23 cellular contexts compared by ENCODE assay signal in the genomic region with DNA sequence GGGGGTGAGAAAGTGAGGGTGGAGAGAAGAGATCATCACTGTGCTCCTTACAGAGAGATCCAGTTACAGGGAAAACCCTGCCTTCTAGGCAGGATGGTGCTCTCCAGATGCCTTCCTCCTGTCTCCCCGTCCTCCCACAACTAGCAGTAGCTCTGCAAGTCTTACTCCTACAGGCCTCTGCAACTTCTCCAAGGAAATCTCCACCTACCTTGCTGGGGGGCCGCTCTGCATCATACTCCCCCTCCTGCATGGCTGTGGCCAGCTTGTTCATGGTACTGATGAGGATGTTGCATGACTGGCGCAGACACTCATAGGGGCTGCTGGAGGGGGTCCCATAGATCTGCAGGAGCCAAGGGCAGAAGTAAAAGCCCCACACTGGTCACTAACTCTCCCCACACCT. TPM values are rescaled to one million over a fixed set of nuclear protein-coding genes. Genes with fewer than 3 reads are reported as not detected.
DNase-seq lines count a peak whose midpoint lies in the region; ATAC-seq and TF ChIP-seq lines count a peak whose summit lies in the region.
"Had no signal": no experiment of that assay in that cellular context is flagged by ENCODE, and none has a peak within 500 bp of the region (broad histone marks: within the 10 kb centered on the region; RNA-seq: fewer than 3 reads in every experiment).

No MANE protein-coding gene starts in this region.

- H3K27me3 Mint-ChIP-seq in activated CD4-positive, alpha-beta T cell treated with anti-CD3 and anti-CD28 coated beads, Interleukin-2, amount 10 ng/mL, durations not matched to agents 7 days and 5 days, result no peaks in the 10 kb centered on the region
- no peaks in the 10 kb centered on the region for H3K27me3 Mint-ChIP-seq in activated CD4-positive, alpha-beta T cell treated with anti-CD3 and anti-CD28 coated beads for 36 hours
- no peaks in the 10 kb centered on the region for H3K27me3 Mint-ChIP-seq in Calu3 (ENCODE audit: unreplicated experiment)
- H3K27me3 Mint-ChIP-seq in osteocyte (ENCODE audit: unreplicated experiment), result no peaks in the 10 kb centered on the region

- ATAC-seq in activated CD4-positive, alpha-beta T cell treated with anti-CD3 and anti-CD28 coated beads for 36 hours, result no peak
- ATAC-seq: CD8-positive, alpha-beta T cell; SK-N-SH treated with all-trans-retinoic acid at 6 μM for 48 hours had no signal

- no peak for DNase-seq in activated CD4-positive, alpha-beta T cell treated with anti-CD3 and anti-CD28 coated beads, Interleukin-2, amount 10 ng/mL, durations not matched to agents 7 days and 5 days
- no peak for DNase-seq in activated CD4-positive, alpha-beta T cell treated with anti-CD3 and anti-CD28 coated beads for 36 hours
- DNase-seq in Calu3 (no peak), osteocyte (ENCODE audit: extremely low spot score, unreplicated experiment) (peak; percentile 65), ureter (ENCODE audit: low spot score) (no peak), ACHN (no peak)
- no peak for DNase-seq in stimulated activated CD4-positive, alpha-beta T cell treated with anti-CD3 and anti-CD28 coated beads, Interleukin-1b, Interleukin-23, amount 100 ng/mL, for 48 hours
- DNase-seq: AML-193; CD8-positive, alpha-beta T cell; GOT3; HCEC 1CT; KG1; NCI-H1105 treated with DMSO at 0.1 percent for 48 hours; NCI-H2029 treated with DMSO at 0.1 percent for 48 hours; NCI-H2171 treated with DMSO at 0.1 percent for 48 hours; NCI-H446; NCI-H526; PC-9 had no signal

- H3K4me3 Mint-ChIP-seq in activated CD4-positive, alpha-beta T cell treated with anti-CD3 and anti-CD28 coated beads, Interleukin-2, amount 10 ng/mL, durations not matched to agents 7 days and 5 days, result no peak overlapping the region
- H3K4me3 Mint-ChIP-seq in activated CD4-positive, alpha-beta T cell treated with anti-CD3 and anti-CD28 coated beads for 36 hours, result no peak overlapping the region
- no peak overlapping the region for H3K4me3 Mint-ChIP-seq in Calu3 (ENCODE audit: low read depth, unreplicated experiment)
- no peak overlapping the region for H3K4me3 Mint-ChIP-seq in osteocyte (ENCODE audit: unreplicated experiment)
- H3K4me3 Mint-ChIP-seq: CD8-positive, alpha-beta T cell had no signal

- in situ Hi-C loops in ACHN (cut with HindIII; ENCODE audit: low pct_ligation_motif_present, low pct_unique_long_range_greater_than_20kb, low sequenced_read_pairs), result no loop called here

- CTCF ChIA-PET in activated CD4-positive, alpha-beta T cell treated with anti-CD3 and anti-CD28 coated beads, Interleukin-2, amount 10 ng/mL, durations not matched to agents 7 days and 5 days (lab: Charles Lee), result interaction anchor here (1.4 to 1.8 kb wide), 2 partner anchors 9 to 21 kb away, joined by 5 read pairs; no protein-coding TSS in a partner anchor
- CTCF ChIA-PET in activated CD4-positive, alpha-beta T cell treated with anti-CD3 and anti-CD28 coated beads for 36 hours (lab: Charles Lee), result interaction anchor here (1.0 kb wide), 1 partner anchor 116 kb away, joined by 3 read pairs; no protein-coding TSS in a partner anchor
- CTCF ChIA-PET in Calu3 (lab: Charles Lee), result no interaction called here

- no peaks in the 10 kb centered on the region for H3K9me3 Mint-ChIP-seq in activated CD4-positive, alpha-beta T cell treated with anti-CD3 and anti-CD28 coated beads, Interleukin-2, amount 10 ng/mL, durations not matched to agents 7 days and 5 days
- no peaks in the 10 kb centered on the region for H3K9me3 Mint-ChIP-seq in activated CD4-positive, alpha-beta T cell treated with anti-CD3 and anti-CD28 coated beads for 36 hours (ENCODE audit: low read depth)
- H3K9me3 Mint-ChIP-seq in Calu3 (ENCODE audit: low read depth, unreplicated experiment), result no peaks in the 10 kb centered on the region
- no peaks in the 10 kb centered on the region for H3K9me3 Mint-ChIP-seq in osteocyte (ENCODE audit: unreplicated experiment)
- H3K9me3 Mint-ChIP-seq: CD8-positive, alpha-beta T cell had no signal

- TSS peak; percentile 20 for BruUV-seq in Calu3 (replicated peaks; lab: Mats Ljungman, UMichigan)

- no peaks in the 10 kb centered on the region for H3K4me1 Mint-ChIP-seq in activated CD4-positive, alpha-beta T cell treated with anti-CD3 and anti-CD28 coated beads, Interleukin-2, amount 10 ng/mL, durations not matched to agents 7 days and 5 days
- no peaks in the 10 kb centered on the region for H3K4me1 Mint-ChIP-seq in activated CD4-positive, alpha-beta T cell treated with anti-CD3 and anti-CD28 coated beads for 36 hours
- H3K4me1 Mint-ChIP-seq in Calu3 (ENCODE audit: low read depth, unreplicated experiment) (no peaks in the 10 kb centered on the region), osteocyte (ENCODE audit: unreplicated experiment) (no peaks in the 10 kb centered on the region)

- peak overlapping the region; percentile 31 for H3K27ac Mint-ChIP-seq in activated CD4-positive, alpha-beta T cell treated with anti-CD3 and anti-CD28 coated beads, Interleukin-2, amount 10 ng/mL, durations not matched to agents 7 days and 5 days
- H3K27ac Mint-ChIP-seq in activated CD4-positive, alpha-beta T cell treated with anti-CD3 and anti-CD28 coated beads for 36 hours, result no peak overlapping the region
- H3K27ac Mint-ChIP-seq in Calu3 (ENCODE audit: unreplicated experiment) (no peak overlapping the region), osteocyte (ENCODE audit: unreplicated experiment) (no peak overlapping the region)
- H3K27ac Mint-ChIP-seq: CD8-positive, alpha-beta T cell had no signal

- H3K27ac ChIP-seq in angular gyrus (ENCODE audit: low read depth, low read length), result peak overlapping the region; percentile 31
- H3K27ac ChIP-seq: 22Rv1, HL-60, PC-9, RWPE1 had no signal

- TF ChIP-seq CTCF in Calu3 (IDR thresholded peaks at IDR 0.05; ENCODE audit: unreplicated experiment) (no peak), osteocyte (IDR thresholded peaks at IDR 0.05) (no peak)

- intact Hi-C loops in activated CD4-positive, alpha-beta T cell treated with anti-CD3 and anti-CD28 coated beads for 36 hours (cut with DNase I, micrococcal nuclease), result no loop called here
- intact Hi-C loops in Calu3 (cut with micrococcal nuclease; ENCODE audit: unreplicated experiment), result no loop called here

- H3K36me3 Mint-ChIP-seq in activated CD4-positive, alpha-beta T cell treated with anti-CD3 and anti-CD28 coated beads, Interleukin-2, amount 10 ng/mL, durations not matched to agents 7 days and 5 days (ENCODE audit: low read depth), result peaks cover 57% of the 10 kb centered on the region
- H3K36me3 Mint-ChIP-seq in activated CD4-positive, alpha-beta T cell treated with anti-CD3 and anti-CD28 coated beads for 36 hours (ENCODE audit: low read depth), result peaks cover 52% of the 10 kb centered on the region
- H3K36me3 Mint-ChIP-seq in Calu3 (ENCODE audit: insufficient read depth, unreplicated experiment) (peaks cover 10% of the 10 kb centered on the region), osteocyte (ENCODE audit: unreplicated experiment) (peaks cover 78% of the 10 kb centered on the region)

- POLR2A ChIA-PET in activated CD4-positive, alpha-beta T cell treated with anti-CD3 and anti-CD28 coated beads, Interleukin-2, amount 10 ng/mL, durations not matched to agents 7 days and 5 days (lab: Charles Lee), result no interaction called here
- POLR2A ChIA-PET in activated CD4-positive, alpha-beta T cell treated with anti-CD3 and anti-CD28 coated beads for 36 hours (lab: Charles Lee), result no interaction called here

RNA-seq across cellular contexts. Expression of a gene that starts 14.1 kb away (rescaled TPM):
- total RNA-seq in activated CD4-positive, alpha-beta T cell treated with anti-CD3 and anti-CD28 coated beads, Interleukin-2, amount 10 ng/mL, durations not matched to agents 7 days and 5 days, result 100 to 1,000 TPM; 106 to 132 TPM
- total RNA-seq in activated CD4-positive, alpha-beta T cell treated with anti-CD3 and anti-CD28 coated beads for 36 hours, result 100 to 1,000 TPM in 1 of 2 experiments, 10 to 100 TPM in 1; 78.1 to 132 TPM
- 113 and 129 TPM in 2 replicates for total RNA-seq in Calu3 (2022)
- total RNA-seq in osteocyte, result 182 and 186 TPM in 2 replicates
- total RNA-seq in ureter, result 143 TPM

RNA-seq across cellular contexts. Expression of a gene that starts 22.8 kb away (rescaled TPM):
- total RNA-seq in activated CD4-positive, alpha-beta T cell treated with anti-CD3 and anti-CD28 coated beads, Interleukin-2, amount 10 ng/mL, durations not matched to agents 7 days and 5 days, result 1 to 10 TPM; 3.0 to 4.3 TPM
- total RNA-seq in activated CD4-positive, alpha-beta T cell treated with anti-CD3 and anti-CD28 coated beads for 36 hours, result 1 to 10 TPM; 2.2 to 2.7 TPM
- total RNA-seq in Calu3 (2022) (5.8 and 7.0 TPM in 2 replicates), osteocyte (1.6 and 2.3 TPM in 2 replicates), ureter (7.2 TPM)
- total RNA-seq: PC-9 had no signal

RNA-seq across cellular contexts. Expression of a gene that starts 55.4 kb away (rescaled TPM):
- 1 to 10 TPM; 3.0 to 3.3 TPM for total RNA-seq in activated CD4-positive, alpha-beta T cell treated with anti-CD3 and anti-CD28 coated beads, Interleukin-2, amount 10 ng/mL, durations not matched to agents 7 days and 5 days
- total RNA-seq in activated CD4-positive, alpha-beta T cell treated with anti-CD3 and anti-CD28 coated beads for 36 hours, result 1 to 10 TPM; 4.5 to 4.9 TPM
- total RNA-seq in Calu3 (2022) (4.0 and 5.7 TPM in 2 replicates), osteocyte (2.4 and 2.8 TPM in 2 replicates), ureter (5.5 TPM)

RNA-seq across cellular contexts. Expression of a gene that starts 55.5 kb away (rescaled TPM):
- total RNA-seq in activated CD4-positive, alpha-beta T cell treated with anti-CD3 and anti-CD28 coated beads, Interleukin-2, amount 10 ng/mL, durations not matched to agents 7 days and 5 days, result 10 to 100 TPM; 71.3 to 80.7 TPM
- total RNA-seq in activated CD4-positive, alpha-beta T cell treated with anti-CD3 and anti-CD28 coated beads for 36 hours, result 100 to 1,000 TPM; 103 to 119 TPM
- 30.5 and 32.3 TPM in 2 replicates for total RNA-seq in Calu3 (2022)
- total RNA-seq in osteocyte, result 15.8 and 16.2 TPM in 2 replicates
- total RNA-seq in ureter, result 11.3 TPM
